In genomic region chr4:123517971-123518370, GRCh38 we compare ENCODE assay signal across 1 cellular context.
TF ChIP-seq lines count a peak whose summit lies in the region.

No MANE protein-coding gene starts in this region.

TF ChIP-seq in HepG2, 621 proteins besides CTCF, POLR2A, EP300 and RAD21 (continued from another document):
- no peak for TF ChIP-seq ZNF407 (CRISPR knock-in tag; IDR thresholded peaks at IDR 0.05; ENCODE audit: not compliant biosample characterization)
- no peak for TF ChIP-seq ZNF784 (CRISPR knock-in tag; IDR thresholded peaks at IDR 0.05; ENCODE audit: borderline replicate concordance)
- no peak for TF ChIP-seq ATM (IDR thresholded peaks at IDR 0.05; ENCODE audit: borderline replicate concordance)
- TF ChIP-seq ZMAT5 (CRISPR knock-in tag; IDR thresholded peaks at IDR 0.05; ENCODE audit: borderline replicate concordance, low read depth) = no peak
- TF ChIP-seq KAT2B (IDR thresholded peaks at IDR 0.05; ENCODE audit: borderline replicate concordance, low read depth, low read length) = no peak
- TF ChIP-seq DRAP1 (CRISPR knock-in tag; IDR thresholded peaks at IDR 0.05) = no peak
- no peak for TF ChIP-seq GRHL1 (CRISPR knock-in tag; conservative IDR thresholded peaks at IDR 0.05)
- no peak for TF ChIP-seq HNF1B (CRISPR knock-in tag; IDR thresholded peaks at IDR 0.05)
